Comparison of ENCODE assay signal across 8 cellular contexts in the genomic region with DNA sequence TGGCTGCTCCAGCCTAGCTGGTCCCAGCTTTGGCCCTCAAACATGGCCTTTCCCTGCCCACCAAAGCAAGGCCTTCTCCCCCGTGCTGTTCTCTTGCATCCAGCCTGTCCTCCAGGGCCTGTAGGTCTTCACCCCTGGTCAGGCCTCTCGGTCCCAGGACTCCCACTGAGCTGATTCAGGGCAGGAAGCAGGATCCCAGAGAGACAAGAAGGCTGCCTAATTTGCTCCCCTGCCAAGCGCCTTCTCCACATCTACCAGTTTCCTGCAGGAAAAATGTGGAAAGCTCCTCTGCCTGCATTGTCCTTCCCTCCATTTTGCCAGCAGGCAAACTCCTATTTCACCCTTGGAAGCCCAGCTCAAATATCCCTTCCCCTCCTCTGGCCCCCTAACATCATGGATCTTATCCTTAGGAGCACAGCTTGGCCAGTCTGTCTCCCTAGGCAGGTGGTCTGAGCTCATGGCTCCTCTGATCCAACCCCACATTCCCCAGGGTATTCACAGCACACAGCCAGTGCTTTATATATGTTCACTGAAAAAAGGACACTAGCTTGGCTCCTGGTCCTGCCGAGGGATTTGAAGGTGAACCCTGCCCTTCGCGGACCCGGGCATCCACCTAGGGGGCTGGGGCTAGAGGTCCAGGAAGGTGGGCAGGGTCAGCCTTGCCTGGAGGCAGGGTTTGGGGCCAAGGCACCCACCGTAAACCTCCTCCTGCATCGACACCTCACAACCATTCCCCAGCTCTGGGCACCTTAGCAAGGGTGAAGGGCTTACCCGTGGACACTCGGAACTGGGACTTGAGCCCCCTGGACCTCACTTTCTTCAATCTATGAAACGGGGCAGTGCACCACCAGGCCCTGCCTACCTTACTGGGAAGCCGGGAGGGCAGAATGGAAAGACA. TPM values are rescaled to one million over a fixed set of nuclear protein-coding genes. Genes with fewer than 3 reads are reported as not detected.
A peak's percentile ranks its signal among the peaks of the same experiment; 100 is the strongest.
DNase-seq lines count a peak whose midpoint lies in the region; ATAC-seq and TF ChIP-seq lines count a peak whose summit lies in the region.

No MANE protein-coding gene starts in this region.

- ATAC-seq in HG03457 (IDR thresholded peaks at IDR 0.05; ENCODE audit: unreplicated experiment): no peak

- H3K27ac ChIP-seq in SK-N-SH (ENCODE audit: low read depth in 2 of 2, low read length in 1 of 2) (peak overlapping the region; percentile 95 to 99), esophagus muscularis mucosa (replicated peaks in 1 of 4) (peak overlapping the region; percentile 96 to 100 (median 98)), parathyroid adenoma (peak overlapping the region; percentile 99)

- WGBS in SK-N-SH (ENCODE audit: low lambda C conversion rate): 38% methylated on average over 8 of the region's 13 CpGs
- WGBS in esophagus muscularis mucosa: 19% methylated on average over 9 of the region's 13 CpGs

- H3K9me3 ChIP-seq in HAP-1 (no peaks in the 10 kb centered on the region), SK-N-SH (no peaks in the 10 kb centered on the region), esophagus muscularis mucosa (no peaks in the 10 kb centered on the region), parathyroid adenoma (ENCODE audit: control insufficient read depth, low read length) (no peaks in the 10 kb centered on the region)

- TF ChIP-seq EP300 in SK-N-SH (IDR thresholded peaks at IDR 0.05; ENCODE audit: borderline replicate concordance in 1 of 2, low read depth in 1 of 2, low read length in 1 of 2): no peak
- TF ChIP-seq EP300 in esophagus muscularis mucosa (IDR thresholded peaks at IDR 0.05): no peak

- no peak for TF ChIP-seq CTCF in SK-N-SH (IDR thresholded peaks at IDR 0.05)
- TF ChIP-seq CTCF in esophagus muscularis mucosa (IDR thresholded peaks at IDR 0.05): no peak
- TF ChIP-seq CTCF in parathyroid adenoma (IDR thresholded peaks at IDR 0.05): no peak

- intact Hi-C loops in esophagus muscularis mucosa (cut with DNase I): no loop called here

- H2AFZ ChIP-seq in SK-N-SH (ENCODE audit: low read depth) (peak overlapping the region; percentile 83; the same call in 1 of the 2 replicates), parathyroid adenoma (peak overlapping the region; percentile 92)

- H3K27me3 ChIP-seq in HAP-1 (ENCODE audit: low read depth) (no peaks in the 10 kb centered on the region), SK-N-SH (ENCODE audit: insufficient read depth) (no peaks in the 10 kb centered on the region), esophagus muscularis mucosa (no peaks in the 10 kb centered on the region), parathyroid adenoma (ENCODE audit: control insufficient read depth, insufficient read depth, low read length) (no peaks in the 10 kb centered on the region)

- peak overlapping the region; percentile 88 for H3K4me3 ChIP-seq in HAP-1
- H3K4me3 ChIP-seq in SK-N-SH (ENCODE audit: low read depth in 2 of 2, low read length in 1 of 2): peak overlapping the region; percentile 95 to 97
- peak overlapping the region; percentile 73 to 99 (median 90) for H3K4me3 ChIP-seq in esophagus muscularis mucosa
- peak overlapping the region; percentile 94 for H3K4me3 ChIP-seq in parathyroid adenoma (ENCODE audit: low read depth, low read length)

- H3F3A ChIP-seq in SK-N-SH (replicated peaks; ENCODE audit: insufficient read depth): peaks cover 3% of the 10 kb centered on the region

- POLR2A ChIA-PET in SK-N-SH (lab: Yijun Ruan, JAX): no interaction called here

- peaks cover 33% of the 10 kb centered on the region for H4K20me1 ChIP-seq in SK-N-SH (ENCODE audit: insufficient read depth)

- H3K79me2 ChIP-seq in SK-N-SH (ENCODE audit: insufficient read depth) (peaks cover 57% of the 10 kb centered on the region), parathyroid adenoma (peaks cover 22% of the 10 kb centered on the region)

- no peak for TF ChIP-seq RAD21 in SK-N-SH (IDR thresholded peaks at IDR 0.05; ENCODE audit: low read length)

- H3K36me3 ChIP-seq in HAP-1 (replicated peaks): peaks cover 63% of the 10 kb centered on the region
- peaks cover 28 to 30% of the 10 kb centered on the region in 2 experiments for H3K36me3 ChIP-seq in SK-N-SH (replicated peaks in 1 of 2; ENCODE audit: control insufficient read depth in 1 of 2, insufficient read depth in 2 of 2, low read length in 1 of 2)
- peaks cover 7 to 31% (median 28%) of the 10 kb centered on the region in 4 donors for H3K36me3 ChIP-seq in esophagus muscularis mucosa
- no peaks in the 10 kb centered on the region for H3K36me3 ChIP-seq in parathyroid adenoma (ENCODE audit: control insufficient read depth, insufficient read depth, low read length)

- CTCF ChIA-PET in SK-N-SH (lab: Yijun Ruan, JAX): interaction anchor here (0.6 to 7.7 kb wide), 4 partner anchors 15 to 92 kb away, joined by 3 to 40 read pairs (median 3); no protein-coding TSS in a partner anchor

- H3K9ac ChIP-seq in SK-N-SH (peak overlapping the region; percentile 99), parathyroid adenoma (no peak overlapping the region)

- H3K9me2 ChIP-seq in SK-N-SH: no peaks in the 10 kb centered on the region

- in situ Hi-C loops in HAP-1 (cut with MboI; ENCODE audit: low sequenced_read_pairs): no loop called here

- TF ChIP-seq POLR2A in esophagus muscularis mucosa (IDR thresholded peaks at IDR 0.05; ENCODE audit: low read depth): no peak

- H3K4me1 ChIP-seq in HAP-1 (peaks cover 24% of the 10 kb centered on the region), SK-N-SH (ENCODE audit: control insufficient read depth in 1 of 2, insufficient read depth in 2 of 2, low read depth in 1 of 2, low read length in 1 of 2) (peaks cover 18 to 37% of the 10 kb centered on the region in 2 experiments; a peak in 3 of 4 replicates), esophagus muscularis mucosa (peaks cover 35 to 49% (median 45%) of the 10 kb centered on the region in 4 donors), parathyroid adenoma (peaks cover 7% of the 10 kb centered on the region)

- DNase-seq in HAP-1 (ENCODE audit: low spot score in 2 of 2) (peak in 1 of 2 experiments; percentile 39), SK-N-SH (peak; percentile 49), esophagus muscularis mucosa (ENCODE audit: extremely low spot score) (no peak), NCI-H1105 (lab: John Stamatoyannopoulos, UW) (no peak), NCI-H345 (lab: John Stamatoyannopoulos, UW) (no peak), germinal center (ENCODE audit: low spot score) (no peak)

- H3K4me2 ChIP-seq in SK-N-SH: peak overlapping the region; percentile 99
- peak overlapping the region; percentile 92 for H3K4me2 ChIP-seq in parathyroid adenoma (ENCODE audit: low read length)

TF ChIP-seq in SK-N-SH, 30 proteins besides CTCF, POLR2A, EP300 and RAD21 (continues in another document):
- TF ChIP-seq FOSL2 (IDR thresholded peaks at IDR 0.05; ENCODE audit: borderline replicate concordance, low read depth) (no peak), RFX5 (IDR thresholded peaks at IDR 0.05; ENCODE audit: low read length) (no peak), YY1 (IDR thresholded peaks at IDR 0.05; ENCODE audit: low read depth) (no peak), RCOR1 (IDR thresholded peaks at IDR 0.05; ENCODE audit: low read length) (no peak)
- TF ChIP-seq, protein P1, sequence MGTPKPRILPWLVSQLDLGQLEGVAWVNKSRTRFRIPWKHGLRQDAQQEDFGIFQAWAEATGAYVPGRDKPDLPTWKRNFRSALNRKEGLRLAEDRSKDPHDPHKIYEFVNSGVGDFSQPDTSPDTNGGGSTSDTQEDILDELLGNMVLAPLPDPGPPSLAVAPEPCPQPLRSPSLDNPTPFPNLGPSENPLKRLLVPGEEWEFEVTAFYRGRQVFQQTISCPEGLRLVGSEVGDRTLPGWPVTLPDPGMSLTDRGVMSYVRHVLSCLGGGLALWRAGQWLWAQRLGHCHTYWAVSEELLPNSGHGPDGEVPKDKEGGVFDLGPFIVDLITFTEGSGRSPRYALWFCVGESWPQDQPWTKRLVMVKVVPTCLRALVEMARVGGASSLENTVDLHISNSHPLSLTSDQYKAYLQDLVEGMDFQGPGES (IDR thresholded peaks at IDR 0.05; ENCODE audit: low read depth, low read length): no peak
- TF ChIP-seq, protein P2, sequence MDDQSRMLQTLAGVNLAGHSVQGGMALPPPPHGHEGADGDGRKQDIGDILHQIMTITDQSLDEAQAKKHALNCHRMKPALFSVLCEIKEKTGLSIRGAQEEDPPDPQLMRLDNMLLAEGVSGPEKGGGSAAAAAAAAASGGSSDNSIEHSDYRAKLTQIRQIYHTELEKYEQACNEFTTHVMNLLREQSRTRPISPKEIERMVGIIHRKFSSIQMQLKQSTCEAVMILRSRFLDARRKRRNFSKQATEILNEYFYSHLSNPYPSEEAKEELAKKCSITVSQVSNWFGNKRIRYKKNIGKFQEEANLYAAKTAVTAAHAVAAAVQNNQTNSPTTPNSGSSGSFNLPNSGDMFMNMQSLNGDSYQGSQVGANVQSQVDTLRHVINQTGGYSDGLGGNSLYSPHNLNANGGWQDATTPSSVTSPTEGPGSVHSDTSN (IDR thresholded peaks at IDR 0.05): no peak

RNA-seq across cellular contexts. Expression of a gene that starts 1.0 kb away (rescaled TPM):
- polyA plus RNA-seq in SK-N-SH (2012; rRNA removed): 19.0 and 23.0 TPM in 2 replicates
- polyA plus RNA-seq in SK-N-SH (2012; cell fraction: cytosol; rRNA removed): 7.0 and 12.1 TPM in 2 replicates
- 47.6 and 71.1 TPM in 2 replicates for polyA plus RNA-seq in SK-N-SH (2012; cell fraction: nucleus; rRNA removed)
- total RNA-seq in esophagus muscularis mucosa: 10 to 100 TPM; 12.6 to 23.5 (median 20.7) TPM

RNA-seq across cellular contexts. Expression of a gene that starts 1.3 kb away (rescaled TPM):
- 173 and 234 TPM in 2 replicates for polyA plus RNA-seq in SK-N-SH (2012; rRNA removed)
- polyA plus RNA-seq in SK-N-SH (2012; cell fraction: cytosol; rRNA removed): 103 and 111 TPM in 2 replicates
- polyA plus RNA-seq in SK-N-SH (2012; cell fraction: nucleus; rRNA removed): 442 and 643 TPM in 2 replicates
- 100 to 1,000 TPM; 183 to 203 (median 198) TPM for total RNA-seq in esophagus muscularis mucosa

RNA-seq across cellular contexts. Expression of a gene that starts 39.6 kb away (rescaled TPM):
- polyA plus RNA-seq in SK-N-SH (2012; rRNA removed): 16.8 and 21.8 TPM in 2 replicates
- polyA plus RNA-seq in SK-N-SH (2012; cell fraction: cytosol; rRNA removed): 9.2 and 14.9 TPM in 2 replicates
- 40.3 and 60.8 TPM in 2 replicates for polyA plus RNA-seq in SK-N-SH (2012; cell fraction: nucleus; rRNA removed)
- 10 to 100 TPM; 25.8 to 63.9 (median 38.8) TPM for total RNA-seq in esophagus muscularis mucosa

RNA-seq across cellular contexts. Expression of a gene that starts 48.7 kb away (rescaled TPM):
- 0.18 and 0.36 TPM in 2 replicates for polyA plus RNA-seq in SK-N-SH (2012; rRNA removed)
- polyA plus RNA-seq in SK-N-SH (2012; cell fraction: cytosol; rRNA removed): 0.04 TPM in 1 of 2 replicates, not detected in the other
- polyA plus RNA-seq in SK-N-SH (2012; cell fraction: nucleus; rRNA removed): 2.7 and 4.2 TPM in 2 replicates
- 1 to 10 TPM in 1 of 4 donors, under 1 TPM in 2, not detected in 1; 0.50 to 1.6 (median 0.84) TPM for total RNA-seq in esophagus muscularis mucosa
